ENCODE assay signal across 12 cellular contexts in the genomic region with DNA sequence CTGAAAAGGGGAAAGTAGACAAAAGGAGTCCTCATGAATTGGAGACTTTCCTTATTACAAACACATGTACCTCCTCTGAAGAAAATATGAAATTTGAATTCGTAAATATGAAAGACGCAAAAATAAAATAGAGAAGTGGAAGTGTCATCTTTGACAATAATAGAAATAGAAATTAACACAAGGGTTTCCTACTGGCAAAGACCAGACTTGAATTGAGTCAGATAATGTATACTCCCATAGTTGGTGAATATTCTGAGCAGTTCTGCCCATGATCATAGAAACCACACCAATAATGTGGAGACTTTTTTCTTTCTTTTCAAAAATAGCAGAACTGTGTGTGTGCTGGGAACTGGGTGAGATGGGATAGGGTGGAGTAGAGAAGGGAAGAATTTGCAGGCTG.
DNase-seq lines count a peak whose midpoint lies in the region; ATAC-seq and TF ChIP-seq lines count a peak whose summit lies in the region.
"Had no signal": no experiment of that assay in that cellular context is flagged by ENCODE, and none has a peak within 500 bp of the region (broad histone marks: within the 10 kb centered on the region; RNA-seq: fewer than 3 reads in every experiment).

No MANE protein-coding gene starts in this region.

- WGBS in endodermal cell (ENCODE audit: insufficient coverage in 1 of 2, insufficient read length in 1 of 2), 2 experiments = 92% methylated on average over 2 of the region's 2 CpGs; no CpG with 5 or more reads in 1 of the 2 experiments

- H3K27me3 Mint-ChIP-seq in endodermal cell (ENCODE audit: insufficient read depth) = peaks cover 6% of the 10 kb centered on the region

- no peak overlapping the region for H3K9ac ChIP-seq in endodermal cell (ENCODE audit: extremely low read depth, low read length, poor library complexity, severe bottlenecking)

- no peak for DNase-seq in left cardiac atrium
- no peak for DNase-seq in endodermal cell
- DNase-seq in posterior cingulate gyrus = no peak
- no peak for DNase-seq in T-helper 9 cell
- DNase-seq: amniotic stem cell, BE2C, NCI-H1417 treated with DMSO at 0.1 percent for 48 hours, T-helper 2 cell had no signal

- H3K4me1 ChIP-seq in endodermal cell (ENCODE audit: control insufficient read depth, insufficient read depth, low read length) = no peaks in the 10 kb centered on the region
- H3K4me1 ChIP-seq: BE2C had no signal

- no peaks in the 10 kb centered on the region for H3K36me3 Mint-ChIP-seq in endodermal cell (ENCODE audit: low read depth)

- no peak for TF ChIP-seq CTCF in endodermal cell (conservative IDR thresholded peaks at IDR 0.05)

- no peaks in the 10 kb centered on the region for H3K9me3 Mint-ChIP-seq in endodermal cell

- no peaks in the 10 kb centered on the region for H3K27me3 ChIP-seq in endodermal cell (ENCODE audit: control insufficient read depth, insufficient read depth, low read length, poor library complexity, severe bottlenecking)
- H3K27me3 ChIP-seq: BE2C had no signal

- no peaks in the 10 kb centered on the region for H3K4me1 Mint-ChIP-seq in endodermal cell

- no peak overlapping the region for H3K4me3 Mint-ChIP-seq in endodermal cell

- ATAC-seq in GM18502 (IDR thresholded peaks at IDR 0.05; ENCODE audit: poor library complexity, unreplicated experiment) (peak; percentile 94), GM19463 (IDR thresholded peaks at IDR 0.05; ENCODE audit: unreplicated experiment) (peak; percentile 92), HG02884 (IDR thresholded peaks at IDR 0.05; ENCODE audit: unreplicated experiment) (peak; percentile 85), HG03521 (IDR thresholded peaks at IDR 0.05; ENCODE audit: unreplicated experiment) (peak; percentile 86), left cardiac atrium (no peak)

- H3K27ac ChIP-seq in endodermal cell (ENCODE audit: low read depth, low read length) = no peak overlapping the region

- intact Hi-C loops in left cardiac atrium (cut with DNase I) (no loop called here), posterior cingulate gyrus (cut with DNase I) (no loop called here)

- no peak overlapping the region for H3K4me3 ChIP-seq in endodermal cell (ENCODE audit: low read length)

- no peaks in the 10 kb centered on the region for H3K9me3 ChIP-seq in endodermal cell (ENCODE audit: control insufficient read depth, low read length)
- H3K9me3 ChIP-seq: BE2C had no signal

- no peak overlapping the region for H3K27ac Mint-ChIP-seq in endodermal cell

- H3K36me3 ChIP-seq in endodermal cell (ENCODE audit: control insufficient read depth, insufficient read depth, low read length) = no peaks in the 10 kb centered on the region
- H3K36me3 ChIP-seq: BE2C had no signal

Comparison
In these comparisons a context has a peak if more than half of its experiments do, and no peak if none do; other contexts are left out.
1. ATAC-seq: peak in GM18502 (single experiment), GM19463 (single experiment), HG02884 (single experiment) and HG03521 (single experiment); none in left cardiac atrium (0 of 2).